In genomic region chr9:27784999-27785713, GRCh38 we compare ENCODE assay signal across 10 cellular contexts.
A peak's percentile ranks its signal among the peaks of the same experiment; 100 is the strongest.
DNase-seq lines count a peak whose midpoint lies in the region; ATAC-seq and TF ChIP-seq lines count a peak whose summit lies in the region.
"Had no signal": no experiment of that assay in that cellular context is flagged by ENCODE, and none has a peak within 500 bp of the region (broad histone marks: within the 10 kb centered on the region; RNA-seq: fewer than 3 reads in every experiment).

No MANE protein-coding gene starts in this region.

- 50 to 58% methylated on average over 6 of the region's 6 CpGs for WGBS in lower leg skin, 2 donors

- H3K4me1 ChIP-seq in foreskin keratinocyte: peaks cover 24% of the 10 kb centered on the region

- intact Hi-C loops in lower leg skin (cut with DNase I; ENCODE audit: low total_unique reads): no loop called here

- TF ChIP-seq CTCF in foreskin keratinocyte (conservative IDR thresholded peaks at IDR 0.05) (no peak), lower leg skin (IDR thresholded peaks at IDR 0.05) (no peak)

- DNase-seq in foreskin keratinocyte (peak; percentile 73 to 86), anterior cingulate cortex (lab: John Stamatoyannopoulos, UW) (no peak), lower leg skin (ENCODE audit: low spot score in 2 of 2) (no peak), GM19240 (ENCODE audit: insufficient read length, low spot score) (no peak)
- DNase-seq: NCI-H510A; stimulated activated naive CD4-positive, alpha-beta T cell had no signal

- H3K27ac ChIP-seq in foreskin keratinocyte: peak overlapping the region; percentile 99

- ATAC-seq in GM18867 (IDR thresholded peaks at IDR 0.05; ENCODE audit: unreplicated experiment): peak; percentile 45
- peak; percentile 39 for ATAC-seq in GM21737 (IDR thresholded peaks at IDR 0.05; ENCODE audit: unreplicated experiment)
- ATAC-seq in HG03571 (IDR thresholded peaks at IDR 0.05; ENCODE audit: unreplicated experiment): peak; percentile 58
- peak; percentile 96 for ATAC-seq in foreskin keratinocyte
- no peak for ATAC-seq in GM21526 (IDR thresholded peaks at IDR 0.05; ENCODE audit: low FRiP score, unreplicated experiment)

- H3K27me3 ChIP-seq in foreskin keratinocyte: no peaks in the 10 kb centered on the region

- TF ChIP-seq POLR2A in lower leg skin (IDR thresholded peaks at IDR 0.05): no peak

- no peak overlapping the region for H3K4me3 ChIP-seq in lower leg skin (ENCODE audit: low read depth, poor library complexity, severe bottlenecking)

Comparison
In these comparisons a context has a peak if more than half of its experiments do, and no peak if none do; other contexts are left out.
1. DNase-seq: peak in foreskin keratinocyte (2 of 2); none in anterior cingulate cortex (0 of 58), lower leg skin (0 of 2) and GM19240 (single experiment).